In the genomic region with DNA sequence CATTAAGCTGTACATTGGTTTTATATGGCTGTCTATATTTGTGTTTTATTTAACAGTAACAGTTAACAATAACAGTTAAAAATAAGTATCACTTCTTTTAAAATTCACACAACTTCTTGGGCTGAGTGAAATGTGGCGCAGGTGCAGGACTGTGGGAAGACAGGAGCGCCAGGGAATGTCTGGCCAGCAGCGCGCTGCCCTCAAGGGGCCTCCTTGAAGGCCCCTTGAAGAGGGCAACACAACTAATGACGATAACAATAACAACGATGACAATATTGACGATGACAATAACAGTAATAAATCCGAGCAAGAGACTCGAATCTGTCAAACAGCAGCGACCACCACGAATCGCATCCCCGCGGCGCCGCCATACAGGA, we compare ENCODE assay signal across 8 cellular contexts. TPM values are rescaled to one million over a fixed set of nuclear protein-coding genes. Genes with fewer than 3 reads are reported as not detected.
A peak's percentile ranks its signal among the peaks of the same experiment; 100 is the strongest.
DNase-seq lines count a peak whose midpoint lies in the region; ATAC-seq, FAIRE-seq and TF ChIP-seq lines count a peak whose summit lies in the region.

No MANE protein-coding gene starts in this region.

- peak; percentile 25 for DNase-seq in HTR-8/SVneo (ENCODE audit: insufficient read length, low spot score)
- no peak for DNase-seq in adrenal gland
- no peak for DNase-seq in immature natural killer cell
- DNase-seq in NCI-H1930 (lab: John Stamatoyannopoulos, UW) = no peak

- H3K9me3 ChIP-seq in adrenal gland (replicated peaks in 1 of 3) = peaks cover 0 to 3% (median 0%) of the 10 kb centered on the region in 3 donors

- no peaks in the 10 kb centered on the region for H3K27me3 ChIP-seq in adrenal gland

- no peak for FAIRE-seq in HTR-8/SVneo (lab: Jason Lieb, UNC)

- peaks cover 4 to 18% of the 10 kb centered on the region in 2 donors for H3K4me1 ChIP-seq in adrenal gland (replicated peaks in 1 of 2)

- H3K27ac ChIP-seq in adrenal gland = peak overlapping the region in 3 of 5 donors; percentile 87 to 98 (median 94)

- H3K4me3 Mint-ChIP-seq in immature natural killer cell = peak overlapping the region; percentile 82 to 87 (median 83)
- peak overlapping the region; percentile 77 for H3K4me3 Mint-ChIP-seq in stimulated activated memory B cell treated with anti-CD40 and anti-IgM and Interleukin-4, amounts not matched to agents 10 μg/mL and 1 μg/mL and 100 μg/mL, for 72 hours

- H3K27me3 Mint-ChIP-seq in immature natural killer cell (ENCODE audit: low read depth in 3 of 3) = peaks cover 1 to 12% (median 8%) of the 10 kb centered on the region in 3 donors
- peaks cover 44% of the 10 kb centered on the region for H3K27me3 Mint-ChIP-seq in stimulated activated memory B cell treated with anti-CD40 and anti-IgM and Interleukin-4, amounts not matched to agents 10 μg/mL and 1 μg/mL and 100 μg/mL, for 72 hours

- H3K4me3 ChIP-seq in adrenal gland = peak overlapping the region in 2 of 4 donors; percentile 71 to 74

- intact Hi-C loops in adrenal gland (cut with DNase I) = loop anchor here in 1 of 2 donors (10.0 kb wide), 1 partner anchor 80 kb away; no protein-coding TSS in a partner anchor

- peaks cover 11 to 22% of the 10 kb centered on the region in 2 donors for H3K4me1 Mint-ChIP-seq in immature natural killer cell
- no peaks in the 10 kb centered on the region for H3K4me1 Mint-ChIP-seq in stimulated activated memory B cell treated with anti-CD40 and anti-IgM and Interleukin-4, amounts not matched to agents 10 μg/mL and 1 μg/mL and 100 μg/mL, for 72 hours

- peaks cover 3 to 17% (median 6%) of the 10 kb centered on the region in 6 donors for H3K9me3 Mint-ChIP-seq in immature natural killer cell
- peaks cover 19% of the 10 kb centered on the region for H3K9me3 Mint-ChIP-seq in stimulated activated memory B cell treated with anti-CD40 and anti-IgM and Interleukin-4, amounts not matched to agents 10 μg/mL and 1 μg/mL and 100 μg/mL, for 72 hours

- no peak for ATAC-seq in stimulated activated memory B cell treated with anti-CD40 and anti-IgM and Interleukin-4, amounts not matched to agents 10 μg/mL and 1 μg/mL and 100 μg/mL, for 72 hours
- ATAC-seq in HG03095 (IDR thresholded peaks at IDR 0.05; ENCODE audit: unreplicated experiment) = no peak
- no peak for ATAC-seq in GM19324 (IDR thresholded peaks at IDR 0.05; ENCODE audit: low FRiP score, unreplicated experiment)
- ATAC-seq in HG03571 (IDR thresholded peaks at IDR 0.05; ENCODE audit: unreplicated experiment) = no peak

- no peaks in the 10 kb centered on the region for H3K36me3 ChIP-seq in adrenal gland (replicated peaks in 1 of 2)

- H3K27ac Mint-ChIP-seq in immature natural killer cell = peak overlapping the region in 5 of 6 donors; percentile 18 to 78 (median 63)
- H3K27ac Mint-ChIP-seq in stimulated activated memory B cell treated with anti-CD40 and anti-IgM and Interleukin-4, amounts not matched to agents 10 μg/mL and 1 μg/mL and 100 μg/mL, for 72 hours = peak overlapping the region; percentile 24

- peaks cover 0 to 4% (median 3%) of the 10 kb centered on the region in 3 donors for H3K36me3 Mint-ChIP-seq in immature natural killer cell
- no peaks in the 10 kb centered on the region for H3K36me3 Mint-ChIP-seq in stimulated activated memory B cell treated with anti-CD40 and anti-IgM and Interleukin-4, amounts not matched to agents 10 μg/mL and 1 μg/mL and 100 μg/mL, for 72 hours

- TF ChIP-seq CTCF in adrenal gland (IDR thresholded peaks at IDR 0.05) = no peak

- 4 to 8% (median 6%) methylated on average over 9 to 16 of the region's 16 CpGs for WGBS in adrenal gland, 4 donors

- TF ChIP-seq POLR2A in adrenal gland (IDR thresholded peaks at IDR 0.05) = no peak

RNA-seq across cellular contexts. Expression of a gene that starts 0.4 kb away (rescaled TPM):
- 10 to 100 TPM in 5 of 8 donors, 1 to 10 TPM in 3; 8.4 to 15.4 (median 14.3) TPM for total RNA-seq in adrenal gland
- polyA plus RNA-seq in adrenal gland (10 to 100 TPM in 1 of 3 donors, 1 to 10 TPM in 2; 2.1 to 20.6 (median 2.3) TPM), immature natural killer cell (under 1 TPM; 0.06 to 0.24 (median 0.09) TPM)
